Comparison of ENCODE assay signal across 23 cellular contexts in the genomic region with DNA sequence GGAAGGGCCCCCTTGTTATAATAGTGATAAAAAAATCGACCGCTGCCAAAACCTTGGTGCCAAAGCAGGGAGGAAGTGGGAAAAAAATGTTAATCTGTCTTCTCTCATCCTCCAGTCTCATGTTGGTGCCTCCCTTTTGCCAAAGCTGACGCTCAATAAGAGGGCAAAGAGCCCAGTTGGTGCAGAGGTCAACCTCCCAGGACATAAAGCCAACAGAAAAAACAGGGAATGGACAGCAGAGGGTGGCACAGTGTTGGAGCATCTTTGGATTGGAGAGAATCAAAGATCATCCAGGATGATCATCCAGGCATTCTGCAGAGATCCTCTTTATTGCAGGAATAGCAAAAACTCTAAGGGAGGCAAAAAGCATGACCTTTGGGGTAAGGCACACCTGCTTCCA. TPM values are rescaled to one million over a fixed set of nuclear protein-coding genes. Genes with fewer than 3 reads are reported as not detected.
A peak's percentile ranks its signal among the peaks of the same experiment; 100 is the strongest.
DNase-seq lines count a peak whose midpoint lies in the region; ATAC-seq, FAIRE-seq and TF ChIP-seq lines count a peak whose summit lies in the region.
"Had no signal": no experiment of that assay in that cellular context is flagged by ENCODE, and none has a peak within 500 bp of the region (broad histone marks: within the 10 kb centered on the region; RNA-seq: fewer than 3 reads in every experiment).

No MANE protein-coding gene starts in this region.

- no peak overlapping the region for H2AFZ ChIP-seq in HepG2 (ENCODE audit: low read length)

- 33% methylated on average over 3 of the region's 3 CpGs for WGBS in liver
- 38% methylated on average over 3 of the region's 3 CpGs for WGBS in HepG2 (ENCODE audit: low lambda C conversion rate)

- no peak overlapping the region for H3K27ac ChIP-seq in liver (ENCODE audit: low read depth in 1 of 2, low read length in 2 of 2)
- no peak overlapping the region for H3K27ac ChIP-seq in HepG2 (ENCODE audit: extremely low read length, insufficient read depth, low read length)
- no peak overlapping the region for H3K27ac ChIP-seq in RWPE2 (ENCODE audit: poor library complexity, severe bottlenecking)
- H3K27ac ChIP-seq: 22Rv1, BLaER1 had no signal

- BruUV-seq in HepG2 (replicated peaks; lab: Mats Ljungman, UMichigan), result no TSS peak

- H3K79me2 ChIP-seq in HepG2 (ENCODE audit: insufficient read depth, low read length), result no peaks in the 10 kb centered on the region

- TF ChIP-seq RAD21 in liver (IDR thresholded peaks at IDR 0.05), result peak; percentile 90 to 92
- TF ChIP-seq RAD21 in HepG2 (CRISPR knock-in tag; IDR thresholded peaks at IDR 0.05), result no peak

- POLR2A ChIA-PET in HepG2 (lab: Yijun Ruan, JAX), result no interaction called here

- in situ Hi-C loops in HepG2 (cut with HindIII; ENCODE audit: extremely low pct_ligation_motif_present, low pct_unique_long_range_greater_than_20kb), result no loop called here
- in situ Hi-C loops in GM13977 (cut with MboI; ENCODE audit: low pct_unique_long_range_greater_than_20kb, low sequenced_read_pairs, unreplicated experiment), result no loop called here

- H3K4me3 ChIP-seq in liver (ENCODE audit: low read depth in 1 of 3, low read length in 3 of 3), result no peak overlapping the region
- H3K4me3 ChIP-seq in HepG2 (replicated peaks in 1 of 3; ENCODE audit: insufficient read depth in 1 of 3, low read depth in 2 of 3, low read length in 3 of 3), result no peak overlapping the region
- H3K4me3 ChIP-seq in RWPE2 (ENCODE audit: severe bottlenecking), result no peak overlapping the region
- H3K4me3 ChIP-seq: BLaER1, GM12878 had no signal

- peaks cover 0 to 13% (median 0%) of the 10 kb centered on the region in 4 donors for H3K9me3 ChIP-seq in liver (ENCODE audit: control insufficient read depth in 4 of 4, low read length in 3 of 4)
- H3K9me3 ChIP-seq in HepG2 (ENCODE audit: low read length), result peaks cover 9% of the 10 kb centered on the region
- H3K9me3 ChIP-seq in RWPE2 (ENCODE audit: severe bottlenecking), result peaks cover 3% of the 10 kb centered on the region

- H4K20me1 ChIP-seq in HepG2 (ENCODE audit: insufficient read depth, low read length), result no peaks in the 10 kb centered on the region
- H4K20me1 ChIP-seq: BLaER1 had no signal

- TF ChIP-seq CTCF in liver (IDR thresholded peaks at IDR 0.05; ENCODE audit: low read depth, low read length, missing input control) (peak; percentile 60), HepG2 (CRISPR knock-in tag; IDR thresholded peaks at IDR 0.05) (no peak), RWPE2 (IDR thresholded peaks at IDR 0.05; ENCODE audit: poor library complexity, severe bottlenecking) (peak; percentile 10), GM13977 (IDR thresholded peaks at IDR 0.05; ENCODE audit: extremely low read depth, insufficient read depth, missing control alignments) (no peak)

- no peaks in the 10 kb centered on the region for H3K27me3 ChIP-seq in liver (ENCODE audit: control insufficient read depth in 4 of 4, insufficient read depth in 4 of 4, low read length in 3 of 4)
- H3K27me3 ChIP-seq in HepG2 (ENCODE audit: control insufficient read depth in 1 of 2, insufficient read depth in 2 of 2, low read length in 2 of 2), result peaks cover 0 to 8% of the 10 kb centered on the region in 2 experiments; a peak in 1 of 5 replicates
- no peaks in the 10 kb centered on the region for H3K27me3 ChIP-seq in RWPE2 (ENCODE audit: insufficient read depth, poor library complexity, severe bottlenecking)
- H3K27me3 ChIP-seq: BLaER1 had no signal

- no peak for FAIRE-seq in HepG2 (lab: Jason Lieb, UNC)
- FAIRE-seq: A204.1, D721Med, GM12878, GM18507 had no signal

- intact Hi-C loops in HepG2 (cut with micrococcal nuclease; ENCODE audit: unreplicated experiment), result no loop called here

- H3K9ac ChIP-seq in liver (ENCODE audit: low read depth in 1 of 2, low read length in 2 of 2), result no peak overlapping the region
- H3K9ac ChIP-seq in HepG2 (ENCODE audit: insufficient read depth, low read depth, low read length), result no peak overlapping the region
- H3K9ac ChIP-seq: BLaER1 had no signal

- H3K36me3 ChIP-seq in liver (ENCODE audit: control insufficient read depth in 4 of 4, insufficient read depth in 3 of 4, low read depth in 1 of 4, low read length in 3 of 4) (no peaks in the 10 kb centered on the region), HepG2 (replicated peaks in 1 of 2; ENCODE audit: control insufficient read depth in 1 of 2, insufficient read depth in 2 of 2, low read length in 2 of 2) (no peaks in the 10 kb centered on the region), RWPE2 (ENCODE audit: low read depth) (no peaks in the 10 kb centered on the region)
- H3K36me3 ChIP-seq: BLaER1 had no signal

- ATAC-seq in HepG2 (no peak), RWPE2 (ENCODE audit: low read depth) (no peak), left lobe of liver (peak; percentile 100)
- ATAC-seq: GM12878 had no signal

- H3K4me1 ChIP-seq in liver (ENCODE audit: control insufficient read depth in 4 of 4, insufficient read depth in 4 of 4, low read length in 3 of 4) (peaks cover 0 to 2% (median 0%) of the 10 kb centered on the region in 4 donors), HepG2 (ENCODE audit: insufficient read depth, low read length) (no peaks in the 10 kb centered on the region), RWPE2 (ENCODE audit: insufficient read depth, poor library complexity, severe bottlenecking) (no peaks in the 10 kb centered on the region)
- H3K4me1 ChIP-seq: BLaER1 had no signal

- no peak overlapping the region for H3K4me2 ChIP-seq in HepG2 (ENCODE audit: low read depth, low read length)
- H3K4me2 ChIP-seq: BLaER1 had no signal

- CTCF ChIA-PET in HepG2 (lab: Yijun Ruan, JAX; ENCODE audit: low intra/inter-chr PET ratio, low total read pairs), result no interaction called here

- no peak for TF ChIP-seq POLR2A in HepG2 (IDR thresholded peaks at IDR 0.05; ENCODE audit: insufficient read depth in 1 of 2, low read depth in 2 of 2, low read length in 2 of 2)

- no peak for DNase-seq in HepG2 (ENCODE audit: low spot score)
- no peak for DNase-seq in RWPE2 (ENCODE audit: low spot score)
- peak; percentile 77 for DNase-seq in left lobe of liver (ENCODE audit: low spot score)
- DNase-seq in C1 segment of cervical spinal cord (lab: John Stamatoyannopoulos, UW), result no peak
- no peak for DNase-seq in NCI-H446 (lab: John Stamatoyannopoulos, UW)
- no peak for DNase-seq in NCI-H187 (lab: John Stamatoyannopoulos, UW)
- DNase-seq in GM13977 (ENCODE audit: low spot score), result no peak
- DNase-seq: CD4-positive, alpha-beta T cell; CD8-positive, alpha-beta memory T cell; DMS 273 treated with DMSO at 0.1 percent for 48 hours; DMS79; EL; GDM1; GOT3; H7; HCEC 1CT had no signal

- no peak for TF ChIP-seq EP300 in HepG2 (IDR thresholded peaks at IDR 0.05; ENCODE audit: low read depth in 2 of 2, low read length in 2 of 2)
- TF ChIP-seq EP300 in HepG2 (CRISPR knock-in tag; IDR thresholded peaks at IDR 0.05; ENCODE audit: borderline replicate concordance), result no peak

RNA-seq across cellular contexts. Expression of a gene that starts 9.8 kb away (rescaled TPM):
- total RNA-seq in liver (under 1 TPM; 0.09 to 0.59 TPM), HepG2 (2016; rRNA removed; fragmentation: Illumina TruSeq; extraction: Trizol) (0.13 and 0.14 TPM in 2 replicates), left lobe of liver (0.23 TPM)
- polyA plus RNA-seq in liver (under 1 TPM; 0.31 to 0.98 TPM), HepG2 (2011; rRNA removed) (0.30 and 0.46 TPM in 2 replicates)
- 0.09 and 0.10 TPM in 2 replicates for total RNA-seq in HepG2 (2016; cell fraction: cytosol; rRNA removed; fragmentation: Illumina TruSeq; extraction: Trizol; ENCODE audit: low read depth)
- 0.06 and 0.15 TPM in 2 replicates for total RNA-seq in HepG2 (2016; cell fraction: insoluble cytoplasmic fraction; rRNA removed; fragmentation: Illumina TruSeq; extraction: Trizol)
- total RNA-seq in HepG2 (2016; cell fraction: membrane; rRNA removed; fragmentation: Illumina TruSeq; extraction: Trizol), result 0.14 and 0.15 TPM in 2 replicates
- 0.13 TPM in 1 of 2 replicates, not detected in the other for total RNA-seq in HepG2 (2016; cell fraction: nucleus; rRNA removed; fragmentation: Illumina TruSeq; extraction: Trizol)
- 0.25 and 0.38 TPM in 2 replicates for polyA plus RNA-seq in HepG2 (2011; cell fraction: cytosol; rRNA removed)
- polyA plus RNA-seq in HepG2 (2011; cell fraction: nucleus; rRNA removed), result 0.19 TPM in 2 replicates
- 0.11 and 0.28 TPM in 2 replicates for polyA plus RNA-seq in HepG2 (2012)
- polyA plus RNA-seq in HepG2 (2016; cell fraction: cytosol; fragmentation: Illumina TruSeq; extraction: Trizol; ENCODE audit: low read depth), result 0.07 and 0.11 TPM in 2 replicates
- polyA plus RNA-seq in HepG2 (2016; cell fraction: insoluble cytoplasmic fraction; fragmentation: Illumina TruSeq; extraction: Trizol; ENCODE audit: low read depth), result 0.16 and 0.17 TPM in 2 replicates
- polyA plus RNA-seq in HepG2 (2016; cell fraction: membrane; fragmentation: Illumina TruSeq; extraction: Trizol; ENCODE audit: low read depth), result 0.14 and 0.16 TPM in 2 replicates
- 0.19 and 0.24 TPM in 2 replicates for polyA plus RNA-seq in HepG2 (2016; cell fraction: nucleus; fragmentation: Illumina TruSeq; extraction: Trizol; ENCODE audit: insufficient read depth, low read depth)
- 0.26 and 0.65 TPM in 2 replicates for polyA minus RNA-seq in HepG2 (2011; rRNA and poly(A)+ RNA removed; ENCODE audit: low replicate concordance)
- 0.18 and 0.30 TPM in 2 replicates for polyA minus RNA-seq in HepG2 (2011; cell fraction: cytosol; rRNA and poly(A)+ RNA removed)
- polyA minus RNA-seq in HepG2 (2011; cell fraction: nucleus; rRNA and poly(A)+ RNA removed), result 0.37 TPM in 1 of 2 replicates, not detected in the other

RNA-seq across cellular contexts. Expression of a gene that starts 31.5 kb away (rescaled TPM):
- total RNA-seq in liver (10 to 100 TPM; 13.9 to 21.3 TPM), HepG2 (2016; rRNA removed; fragmentation: Illumina TruSeq; extraction: Trizol) (47.8 and 64.0 TPM in 2 replicates), left lobe of liver (10.2 TPM)
- polyA plus RNA-seq in liver (10 to 100 TPM; 10.4 to 16.6 TPM), HepG2 (2011; rRNA removed) (38.1 and 44.8 TPM in 2 replicates)
- 14.6 and 15.6 TPM in 2 replicates for total RNA-seq in HepG2 (2016; cell fraction: cytosol; rRNA removed; fragmentation: Illumina TruSeq; extraction: Trizol; ENCODE audit: low read depth)
- total RNA-seq in HepG2 (2016; cell fraction: insoluble cytoplasmic fraction; rRNA removed; fragmentation: Illumina TruSeq; extraction: Trizol), result 48.4 and 70.6 TPM in 2 replicates
- 15.7 and 19.1 TPM in 2 replicates for total RNA-seq in HepG2 (2016; cell fraction: membrane; rRNA removed; fragmentation: Illumina TruSeq; extraction: Trizol)
- 45.6 and 46.7 TPM in 2 replicates for total RNA-seq in HepG2 (2016; cell fraction: nucleus; rRNA removed; fragmentation: Illumina TruSeq; extraction: Trizol)
- 20.6 and 34.1 TPM in 2 replicates for polyA plus RNA-seq in HepG2 (2011; cell fraction: cytosol; rRNA removed)
- 10.4 and 12.4 TPM in 2 replicates for polyA plus RNA-seq in HepG2 (2011; cell fraction: nucleus; rRNA removed)
- polyA plus RNA-seq in HepG2 (2012), result 33.6 and 49.3 TPM in 2 replicates
- polyA plus RNA-seq in HepG2 (2016; cell fraction: cytosol; fragmentation: Illumina TruSeq; extraction: Trizol; ENCODE audit: low read depth), result 5.6 and 7.1 TPM in 2 replicates
- 69.2 and 87.2 TPM in 2 replicates for polyA plus RNA-seq in HepG2 (2016; cell fraction: insoluble cytoplasmic fraction; fragmentation: Illumina TruSeq; extraction: Trizol; ENCODE audit: low read depth)
- polyA plus RNA-seq in HepG2 (2016; cell fraction: membrane; fragmentation: Illumina TruSeq; extraction: Trizol; ENCODE audit: low read depth), result 11.2 and 12.2 TPM in 2 replicates
- polyA plus RNA-seq in HepG2 (2016; cell fraction: nucleus; fragmentation: Illumina TruSeq; extraction: Trizol; ENCODE audit: insufficient read depth, low read depth), result 42.8 TPM in 2 replicates
- 21.9 and 34.5 TPM in 2 replicates for polyA minus RNA-seq in HepG2 (2011; rRNA and poly(A)+ RNA removed; ENCODE audit: low replicate concordance)
- polyA minus RNA-seq in HepG2 (2011; cell fraction: cytosol; rRNA and poly(A)+ RNA removed), result 17.6 and 17.8 TPM in 2 replicates
- 144 and 149 TPM in 2 replicates for polyA minus RNA-seq in HepG2 (2011; cell fraction: nucleus; rRNA and poly(A)+ RNA removed)

Comparison
In these comparisons a context has a peak if more than half of its experiments do, and no peak if none do; other contexts are left out.
1. CTCF ChIP-seq: peak in liver (single experiment) and RWPE2 (single experiment); none in HepG2 (single experiment) and GM13977 (single experiment).